ENCODE assay signal across 8 cellular contexts in the genomic region with DNA sequence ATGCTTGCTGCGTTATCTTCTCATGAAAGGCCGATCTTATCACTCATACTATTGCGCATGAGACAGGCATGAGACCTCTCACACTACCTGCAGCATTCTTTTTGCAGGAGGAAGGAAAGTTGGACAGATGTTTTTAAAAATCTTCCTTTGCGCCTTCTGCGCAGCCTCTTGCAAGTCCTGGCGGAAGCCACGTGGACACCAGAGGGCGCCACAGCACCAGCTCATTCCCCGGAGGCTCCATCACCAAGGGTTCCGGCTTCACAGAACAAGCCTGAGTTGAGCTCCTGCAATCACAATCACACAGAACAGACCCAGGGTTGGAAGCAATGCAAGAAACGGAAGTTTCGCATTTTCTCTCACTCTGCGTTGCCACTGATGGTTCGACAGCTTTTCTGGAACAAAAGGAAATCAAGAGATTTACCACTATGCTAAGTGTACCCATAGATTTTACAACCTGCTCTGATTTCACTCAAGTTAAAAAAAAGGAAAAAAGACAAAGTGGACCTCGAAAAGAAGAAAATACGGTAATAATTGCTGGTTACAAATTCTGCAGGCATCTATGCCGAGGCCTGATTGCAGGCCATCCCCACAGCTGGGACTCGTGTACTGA.
DNase-seq lines count a peak whose midpoint lies in the region; ATAC-seq and TF ChIP-seq lines count a peak whose summit lies in the region.

No MANE protein-coding gene starts in this region.

- ATAC-seq in GM19035 (IDR thresholded peaks at IDR 0.05; ENCODE audit: unreplicated experiment) (peak; percentile 82), HG03521 (IDR thresholded peaks at IDR 0.05; ENCODE audit: unreplicated experiment) (peak; percentile 88)

- peak; percentile 98 for TF ChIP-seq CTCF in AG09319 (IDR thresholded peaks at IDR 0.05; ENCODE audit: low read depth, low read length)
- peak; percentile 87 for TF ChIP-seq CTCF in endothelial cell (IDR thresholded peaks at IDR 0.05; ENCODE audit: unreplicated experiment)

- H3K36me3 Mint-ChIP-seq in endothelial cell (ENCODE audit: low read depth, unreplicated experiment), result no peaks in the 10 kb centered on the region

- H3K9me3 Mint-ChIP-seq in endothelial cell (ENCODE audit: unreplicated experiment), result no peaks in the 10 kb centered on the region

- peaks cover 6% of the 10 kb centered on the region for H3K4me1 Mint-ChIP-seq in endothelial cell (ENCODE audit: unreplicated experiment)

- no peak overlapping the region for H3K4me3 Mint-ChIP-seq in endothelial cell (ENCODE audit: unreplicated experiment)

- no peak overlapping the region for H3K27ac Mint-ChIP-seq in endothelial cell (ENCODE audit: unreplicated experiment)

- H3K27me3 Mint-ChIP-seq in endothelial cell (ENCODE audit: unreplicated experiment), result peaks cover 2% of the 10 kb centered on the region

- DNase-seq in AG09319 (ENCODE audit: extremely low read depth, low read depth), result peak; percentile 81
- peak; percentile 71 for DNase-seq in NOMO-1 treated with dmso at 0.1 percent for 144 hours (lab: John Stamatoyannopoulos, UW; ENCODE audit: unreplicated experiment)
- peak; percentile 58 for DNase-seq in activated CD8-positive, alpha-beta memory T cell treated with anti-CD3 and anti-CD28 coated beads, Interleukin-2, amount 50 U/mL, for 24 hours (ENCODE audit: extremely low read depth)
- DNase-seq in endothelial cell (ENCODE audit: low spot score), result peak; percentile 96
- DNase-seq in mesenteric fat pad (ENCODE audit: low spot score), result peak; percentile 93
- peak; percentile 30 to 65 for DNase-seq in stimulated activated CD8-positive, alpha-beta memory T cell treated with anti-CD3 and anti-CD28 coated beads, Interleukin-2, amount 100 ng/mL, for 1 hour (ENCODE audit: low read depth in 2 of 2)

Comparison
In these comparisons a context has a peak if more than half of its experiments do, and no peak if none do; other contexts are left out.
1. Peak in every context shown above with its lines: DNase-seq and ATAC-seq.